ENCODE assay signal across 10 cellular contexts in genomic region chr12:96350982-96351381, GRCh38. TPM values are rescaled to one million over a fixed set of nuclear protein-coding genes. Genes with fewer than 3 reads are reported as not detected.
DNase-seq lines count a peak whose midpoint lies in the region; ATAC-seq and TF ChIP-seq lines count a peak whose summit lies in the region.
"Had no signal": no experiment of that assay in that cellular context is flagged by ENCODE, and none has a peak within 500 bp of the region (broad histone marks: within the 10 kb centered on the region; RNA-seq: fewer than 3 reads in every experiment).

No MANE protein-coding gene starts in this region.

- TF ChIP-seq CTCF in foreskin fibroblast (IDR thresholded peaks at IDR 0.05; ENCODE audit: low read depth, low read length), result no peak
- TF ChIP-seq CTCF in Peyer's patch (IDR thresholded peaks at IDR 0.05), result no peak

- H3K4me3 ChIP-seq in naive thymus-derived CD4-positive, alpha-beta T cell (ENCODE audit: low read length), result no peak overlapping the region
- no peak overlapping the region for H3K4me3 ChIP-seq in foreskin fibroblast (ENCODE audit: low read depth in 1 of 2, low read length in 2 of 2)
- no peak overlapping the region for H3K4me3 ChIP-seq in Peyer's patch
- H3K4me3 ChIP-seq: gastrocnemius medialis had no signal

- peak overlapping the region; percentile 49 for H3K27ac Mint-ChIP-seq in T-helper 17 cell
- H3K27ac Mint-ChIP-seq in naive thymus-derived CD4-positive, alpha-beta T cell, result peak overlapping the region in 5 of 9 donors; percentile 9 to 83 (median 39)

- H3K4me1 Mint-ChIP-seq in T-helper 17 cell, result peaks cover 57% of the 10 kb centered on the region
- peaks cover 61 to 95% (median 86%) of the 10 kb centered on the region in 7 donors for H3K4me1 Mint-ChIP-seq in naive thymus-derived CD4-positive, alpha-beta T cell

- no peaks in the 10 kb centered on the region for H3K27me3 Mint-ChIP-seq in T-helper 17 cell
- no peaks in the 10 kb centered on the region for H3K27me3 Mint-ChIP-seq in naive thymus-derived CD4-positive, alpha-beta T cell

- ATAC-seq in GM18867 (IDR thresholded peaks at IDR 0.05; ENCODE audit: unreplicated experiment) (peak; percentile 62), HG02938 (IDR thresholded peaks at IDR 0.05; ENCODE audit: unreplicated experiment) (peak; percentile 38), T-helper 17 cell (peak; percentile 24)
- ATAC-seq in naive thymus-derived CD4-positive, alpha-beta T cell, result peak; percentile 76
- ATAC-seq: gastrocnemius medialis had no signal

- CTCF ChIA-PET in naive thymus-derived CD4-positive, alpha-beta T cell (lab: Charles Lee), result interaction anchor here (1.2 kb wide), 1 partner anchor 10 kb away, joined by 3 read pairs; no protein-coding TSS in a partner anchor

- no peaks in the 10 kb centered on the region for H3K36me3 Mint-ChIP-seq in T-helper 17 cell (ENCODE audit: low read depth)
- H3K36me3 Mint-ChIP-seq in naive thymus-derived CD4-positive, alpha-beta T cell, result peaks cover 0 to 1% (median 0%) of the 10 kb centered on the region in 5 donors

- H3K9me3 Mint-ChIP-seq in naive thymus-derived CD4-positive, alpha-beta T cell, result peaks cover 0 to 2% (median 0%) of the 10 kb centered on the region in 11 donors

- TF ChIP-seq POLR2A in Peyer's patch (IDR thresholded peaks at IDR 0.05), result no peak

- H3K27ac ChIP-seq in naive thymus-derived CD4-positive, alpha-beta T cell (ENCODE audit: low read depth, low read length), result no peak overlapping the region
- no peak overlapping the region for H3K27ac ChIP-seq in Peyer's patch
- H3K27ac ChIP-seq: gastrocnemius medialis had no signal

- no peaks in the 10 kb centered on the region for H3K36me3 ChIP-seq in naive thymus-derived CD4-positive, alpha-beta T cell (ENCODE audit: control insufficient read depth in 2 of 3, insufficient read depth in 3 of 3, low read length in 3 of 3)
- H3K36me3 ChIP-seq in Peyer's patch, result no peaks in the 10 kb centered on the region
- H3K36me3 ChIP-seq: gastrocnemius medialis had no signal

- peaks cover 26 to 49% of the 10 kb centered on the region in 2 donors for H3K4me1 ChIP-seq in naive thymus-derived CD4-positive, alpha-beta T cell (ENCODE audit: control insufficient read depth in 2 of 2, insufficient read depth in 2 of 2, low read length in 2 of 2)
- peaks cover 0 to 34% (median 0%) of the 10 kb centered on the region in 4 donors for H3K4me1 ChIP-seq in Peyer's patch

- H3K4me3 Mint-ChIP-seq in T-helper 17 cell, result peak overlapping the region; percentile 9
- peak overlapping the region in 5 of 10 donors; percentile 15 to 55 (median 37) for H3K4me3 Mint-ChIP-seq in naive thymus-derived CD4-positive, alpha-beta T cell

- POLR2A ChIA-PET in naive thymus-derived CD4-positive, alpha-beta T cell (lab: Charles Lee), result interaction anchor here (2.2 kb wide), 1 partner anchor 49 kb away, joined by 7 read pairs; the partner anchor contains the start of gene CDK17

- intact Hi-C loops in naive thymus-derived CD4-positive, alpha-beta T cell (cut with micrococcal nuclease), result loop anchor here in 1 of 2 donors (1.0 kb wide), 1 partner anchor 9 kb away; no protein-coding TSS in a partner anchor

- H3K9me3 ChIP-seq in T-helper 17 cell (ENCODE audit: control insufficient read depth, low read length, poor library complexity, severe bottlenecking) (no peaks in the 10 kb centered on the region), Peyer's patch (no peaks in the 10 kb centered on the region)
- peaks cover 0 to under 1% (median 0%) of the 10 kb centered on the region in 3 experiments for H3K9me3 ChIP-seq in naive thymus-derived CD4-positive, alpha-beta T cell (ENCODE audit: control insufficient read depth in 2 of 3, low read length in 3 of 3)
- H3K9me3 ChIP-seq: gastrocnemius medialis, SK-N-SH had no signal

- no peaks in the 10 kb centered on the region for H3K27me3 ChIP-seq in naive thymus-derived CD4-positive, alpha-beta T cell (ENCODE audit: control insufficient read depth in 2 of 2, insufficient read depth in 2 of 2, low read length in 2 of 2)
- no peaks in the 10 kb centered on the region for H3K27me3 ChIP-seq in Peyer's patch
- H3K27me3 ChIP-seq: gastrocnemius medialis had no signal

- no peak for DNase-seq in T-helper 17 cell
- no peak for DNase-seq in naive thymus-derived CD4-positive, alpha-beta T cell
- DNase-seq in foreskin fibroblast, result no peak
- DNase-seq in Peyer's patch, result no peak
- no peak for DNase-seq in GDM1 (lab: John Stamatoyannopoulos, UW)
- DNase-seq: gastrocnemius medialis, NCI-H226, SK-N-SH had no signal

RNA-seq across cellular contexts. Expression of gene CDK17, which starts 49.3 kb away (rescaled TPM):
- total RNA-seq in T-helper 17 cell (100 to 1,000 TPM; 123 to 131 TPM), Peyer's patch (100 to 1,000 TPM in 1 of 4 donors, 10 to 100 TPM in 3; 41.2 to 126 (median 45.7) TPM)
- 100 to 1,000 TPM in 2 of 5 experiments, 10 to 100 TPM in 3; 39.7 to 112 (median 67.9) TPM for total RNA-seq in naive thymus-derived CD4-positive, alpha-beta T cell
- polyA plus RNA-seq in naive thymus-derived CD4-positive, alpha-beta T cell, result 10 to 100 TPM; 30.0 to 50.8 TPM

Comparison
In these comparisons a context has a peak if more than half of its experiments do, and no peak if none do; other contexts are left out.
1. ATAC-seq: peak in every context shown above with its lines; median percentile 76 in naive thymus-derived CD4-positive, alpha-beta T cell; 62 in GM18867; 38 in HG02938; 24 in T-helper 17 cell.